ENCODE assay signal across 23 cellular contexts in genomic region chr6:34083227-34083889, GRCh38.
"Had no signal": no experiment of that assay in that cellular context is flagged by ENCODE, and none has a peak within 500 bp of the region (broad histone marks: within the 10 kb centered on the region; RNA-seq: fewer than 3 reads in every experiment).

No MANE protein-coding gene starts in this region.

- H3K27ac Mint-ChIP-seq: activated CD4-positive, alpha-beta T cell treated with anti-CD3 and anti-CD28 coated beads, Interleukin-2, amount 10 ng/mL, durations not matched to agents 24 days and 14 days; activated CD8-positive, alpha-beta T cell treated with anti-CD3 and anti-CD28 coated beads for 36 hours; activated naive CD8-positive, alpha-beta T cell treated with anti-CD3 and anti-CD28 coated beads, Interleukin-2, amount 10 ng/mL, durations not matched to agents 7 days and 5 days; activated T-helper 2 cell treated with anti-CD3 and anti-CD28 coated beads, Interferon-gamma antibody, Interleukin-2, Interleukin-4, amounts not matched to agents 10 μg/mL and 5 μg/mL and 100 μg/mL, durations not matched to agents 14 hours and 24 hours and 36 hours; natural killer cell had no signal

- H3K27me3 Mint-ChIP-seq: activated CD4-positive, alpha-beta T cell treated with anti-CD3 and anti-CD28 coated beads, Interleukin-2, amount 10 ng/mL, durations not matched to agents 24 days and 14 days; activated CD8-positive, alpha-beta T cell treated with anti-CD3 and anti-CD28 coated beads for 36 hours; activated naive CD8-positive, alpha-beta T cell treated with anti-CD3 and anti-CD28 coated beads, Interleukin-2, amount 10 ng/mL, durations not matched to agents 7 days and 5 days had no signal

- H3K36me3 ChIP-seq: heart left ventricle, tibial artery had no signal

- H3K4me1 Mint-ChIP-seq: activated CD4-positive, alpha-beta T cell treated with anti-CD3 and anti-CD28 coated beads, Interleukin-2, amount 10 ng/mL, durations not matched to agents 24 days and 14 days; natural killer cell had no signal

- H3K9me3 ChIP-seq: body of pancreas, heart left ventricle, tibial artery had no signal

- DNase-seq: activated CD4-positive, alpha-beta T cell treated with anti-CD3 and anti-CD28 coated beads, Interleukin-2, amount 10 ng/mL, durations not matched to agents 24 days and 14 days; activated CD8-positive, alpha-beta T cell treated with anti-CD3 and anti-CD28 coated beads for 36 hours; activated naive CD4-positive, alpha-beta T cell treated with Interleukin-2 at 50 U/mL for 16 hours; activated naive CD8-positive, alpha-beta T cell treated with anti-CD3 and anti-CD28 coated beads, Interleukin-2, amount 10 ng/mL, durations not matched to agents 7 days and 5 days; activated T-cell treated with anti-CD3 and anti-CD28 coated beads, Interleukin-2, amount 50 U/mL, for 1 hour; amygdala; body of pancreas; erythroblast; foreskin melanocyte; kidney; natural killer cell; occipital lobe; posterior cingulate gyrus; retina; stimulated activated naive CD8-positive, alpha-beta T cell treated with anti-CD3 and anti-CD28 coated beads, Interleukin-15, Interleukin-2, amounts not matched to agents 100 U/mL and 50 U/mL, for 24 hours; T-helper 1 cell; T-helper 9 cell; tibial artery had no signal

- H3K27me3 ChIP-seq: body of pancreas had no signal

- H3K9me3 Mint-ChIP-seq: activated CD4-positive, alpha-beta T cell treated with anti-CD3 and anti-CD28 coated beads, Interleukin-2, amount 10 ng/mL, durations not matched to agents 24 days and 14 days; activated CD8-positive, alpha-beta T cell treated with anti-CD3 and anti-CD28 coated beads for 36 hours; activated naive CD8-positive, alpha-beta T cell treated with anti-CD3 and anti-CD28 coated beads, Interleukin-2, amount 10 ng/mL, durations not matched to agents 7 days and 5 days; activated T-helper 2 cell treated with anti-CD3 and anti-CD28 coated beads, Interferon-gamma antibody, Interleukin-2, Interleukin-4, amounts not matched to agents 10 μg/mL and 5 μg/mL and 100 μg/mL, durations not matched to agents 14 hours and 24 hours and 36 hours; natural killer cell had no signal

- H3K4me3 ChIP-seq: body of pancreas, coronary artery, heart left ventricle, lung, skin epidermis, tibial artery had no signal

- ATAC-seq: activated CD8-positive, alpha-beta T cell treated with anti-CD3 and anti-CD28 coated beads for 36 hours; body of pancreas; natural killer cell had no signal

- H3K4me3 Mint-ChIP-seq: activated CD4-positive, alpha-beta T cell treated with anti-CD3 and anti-CD28 coated beads, Interleukin-2, amount 10 ng/mL, durations not matched to agents 24 days and 14 days; activated CD8-positive, alpha-beta T cell treated with anti-CD3 and anti-CD28 coated beads for 36 hours; activated naive CD8-positive, alpha-beta T cell treated with anti-CD3 and anti-CD28 coated beads, Interleukin-2, amount 10 ng/mL, durations not matched to agents 7 days and 5 days; natural killer cell had no signal

- H3K27ac ChIP-seq: body of pancreas, coronary artery, heart left ventricle, skin epidermis, tibial artery had no signal

- H3K4me1 ChIP-seq: body of pancreas, heart left ventricle, tibial artery had no signal

- H3K36me3 Mint-ChIP-seq: activated naive CD8-positive, alpha-beta T cell treated with anti-CD3 and anti-CD28 coated beads, Interleukin-2, amount 10 ng/mL, durations not matched to agents 7 days and 5 days; natural killer cell had no signal
